In genomic region chr17:752002-752619, GRCh38 we compare ENCODE assay signal across 8 cellular contexts. TPM values are rescaled to one million over a fixed set of nuclear protein-coding genes. Genes with fewer than 3 reads are reported as not detected.
A peak's percentile ranks its signal among the peaks of the same experiment; 100 is the strongest.
DNase-seq lines count a peak whose midpoint lies in the region; ATAC-seq and TF ChIP-seq lines count a peak whose summit lies in the region.

Gene GEMIN4 (minus strand): TSS chr17:752264. CDS start chr17:752142, 122 bp downstream.

- peak; percentile 82 for ATAC-seq in HG03439 (IDR thresholded peaks at IDR 0.05; ENCODE audit: unreplicated experiment)
- peak; percentile 93 to 98 (median 96) for ATAC-seq in right lobe of liver

- DNase-seq in GM19238 (ENCODE audit: insufficient read length, low spot score) (peak; percentile 94), NCI-H69 (lab: John Stamatoyannopoulos, UW) (peak; percentile 93), dorsolateral prefrontal cortex (peak; percentile 83 to 94 (median 89)), right lobe of liver (peak; percentile 94 to 95 (median 94))
- peak; percentile 98 for DNase-seq in activated CD4-positive, alpha-beta T cell treated with anti-CD3 and anti-CD28 coated beads, Interleukin-2, amount 50 U/mL, for 48 hours
- DNase-seq in stimulated activated CD4-positive, alpha-beta T cell treated with anti-CD3 and anti-CD28 coated beads, Interleukin-4, amount 100 ng/mL, for 24 hours = peak; percentile 98

- H3K4me3 ChIP-seq in dorsolateral prefrontal cortex (peak within 1 kb of the TSS; percentile 71 to 98 (median 91)), right lobe of liver (peak within 1 kb of the TSS; percentile 74 to 84 (median 83))

- no CpG with 5 or more reads among the region's 87 CpGs for WGBS in right lobe of liver (ENCODE audit: insufficient coverage, low coverage, low lambda C conversion rate, missing lambda C conversion rate)

- TF ChIP-seq POLR2A in right lobe of liver (IDR thresholded peaks at IDR 0.05) = peak; percentile 68

- H3K27me3 ChIP-seq in dorsolateral prefrontal cortex (no peaks in the 10 kb centered on the region), right lobe of liver (no peaks in the 10 kb centered on the region)

- H3K27ac ChIP-seq in C4-2B (peak within 1 kb of the TSS; percentile 98), dorsolateral prefrontal cortex (peak within 1 kb of the TSS in 47 of 59 donors; percentile 26 to 89 (median 70)), right lobe of liver (peak within 1 kb of the TSS; percentile 55 to 71 (median 59))

- intact Hi-C loops in dorsolateral prefrontal cortex (cut with DNase I) (loop anchor here (2.0 kb wide), 1 partner anchor 31 kb away; the partner anchor contains the start of genes GLOD4 (in 2 of the 2) and MRM3 (in 2 of the 2)), right lobe of liver (cut with DNase I) (no loop called here)

- H3K36me3 ChIP-seq in right lobe of liver = peaks cover 0 to 5% (median 3%) of the 10 kb centered on the region in 4 donors

- H3K4me1 ChIP-seq in right lobe of liver = peaks cover 0 to 12% (median 4%) of the 10 kb centered on the region in 4 donors

- H3K9me3 ChIP-seq in right lobe of liver = no peaks in the 10 kb centered on the region

- TF ChIP-seq CTCF in C4-2B (conservative IDR thresholded peaks at IDR 0.05) = peak; percentile 95
- TF ChIP-seq CTCF in dorsolateral prefrontal cortex (IDR thresholded peaks at IDR 0.05 in 54 of 56, conservative IDR thresholded peaks at IDR 0.05 in 2 of 56; ENCODE audit: low read depth in 1 of 56, partially characterized antibody in 56 of 56) = peak; percentile 92 to 100 (median 98)
- TF ChIP-seq CTCF in right lobe of liver (IDR thresholded peaks at IDR 0.05) = peak; percentile 95 to 97 (median 96)

RNA-seq across cellular contexts. Expression of gene GEMIN4, which starts in this region (rescaled TPM):
- total RNA-seq in dorsolateral prefrontal cortex (10 to 100 TPM in 117 of 120 experiments, 1 to 10 TPM in 3; 9.5 to 23.3 (median 14.0) TPM), right lobe of liver (10 to 100 TPM in 1 of 6 experiments, 1 to 10 TPM in 5; 7.1 to 10.1 (median 8.0) TPM)

Comparison
In these comparisons a context has a peak if more than half of its experiments do, and no peak if none do; other contexts are left out.
1. Peak in every context shown above with its lines: DNase-seq, ATAC-seq, H3K4me3 ChIP-seq and H3K27ac ChIP-seq.
2. intact Hi-C loops: an anchor here in dorsolateral prefrontal cortex (2.0 kb wide); none called in right lobe of liver.